ENCODE assay signal across 1 cellular context in genomic region chr6:100851819-100852218, GRCh38.
TF ChIP-seq lines count a peak whose summit lies in the region.

No MANE protein-coding gene starts in this region.

TF ChIP-seq in GM23338, 12 proteins besides CTCF, POLR2A, EP300 and RAD21 (continued from another document):
- no peak for TF ChIP-seq ZNF462 (CRISPR knock-in tag; IDR thresholded peaks at IDR 0.05)
- TF ChIP-seq ZNF331 (CRISPR knock-in tag; IDR thresholded peaks at IDR 0.05; ENCODE audit: low read depth), result no peak
- TF ChIP-seq CREB1 (CRISPR knock-in tag; IDR thresholded peaks at IDR 0.05; ENCODE audit: low read depth), result no peak
- TF ChIP-seq REST (IDR thresholded peaks at IDR 0.05; ENCODE audit: unreplicated experiment), result no peak
- TF ChIP-seq ZNF114 (CRISPR knock-in tag; IDR thresholded peaks at IDR 0.05), result no peak
- no peak for TF ChIP-seq STAT1 (IDR thresholded peaks at IDR 0.05; ENCODE audit: unreplicated experiment)
- no peak for TF ChIP-seq EZH2 (IDR thresholded peaks at IDR 0.05; ENCODE audit: low read depth, unreplicated experiment)
- TF ChIP-seq POLR2AphosphoS5 (IDR thresholded peaks at IDR 0.05; ENCODE audit: low read depth), result no peak
- no peak for TF ChIP-seq JUNB (IDR thresholded peaks at IDR 0.05; ENCODE audit: unreplicated experiment)
